Comparison of ENCODE assay signal across 12 cellular contexts in genomic region chr11:11403763-11404725, GRCh38. TPM values are rescaled to one million over a fixed set of nuclear protein-coding genes. Genes with fewer than 3 reads are reported as not detected.
DNase-seq lines count a peak whose midpoint lies in the region; ATAC-seq, FAIRE-seq and TF ChIP-seq lines count a peak whose summit lies in the region.
"Had no signal": no experiment of that assay in that cellular context is flagged by ENCODE, and none has a peak within 500 bp of the region (broad histone marks: within the 10 kb centered on the region; RNA-seq: fewer than 3 reads in every experiment).

No MANE protein-coding gene starts in this region.

- peaks cover 18% of the 10 kb centered on the region for H3K27me3 Mint-ChIP-seq in type B pancreatic cell

- FAIRE-seq in H1 (lab: Jason Lieb, UNC) (no peak), keratinocyte (lab: Jason Lieb, UNC) (peak; percentile 34)
- FAIRE-seq: endometrium, small intestine had no signal

- peak overlapping the region; percentile 65; the same call in 1 of the 2 replicates for H2BK15ac ChIP-seq in H1 (ENCODE audit: low read length)

- POLR2A ChIA-PET in H1 (lab: Charles Lee; ENCODE audit: partially characterized antibody), result interaction anchor here (1.3 kb wide), 1 partner anchor 9 kb away, joined by 3 read pairs; no protein-coding TSS in a partner anchor

- no peak overlapping the region for H2BK120ac ChIP-seq in H1 (replicated peaks; ENCODE audit: low read depth, low read length)

- CTCF ChIA-PET in H1 (lab: Charles Lee; ENCODE audit: partially characterized antibody), result interaction anchor here (0.7 to 3.0 kb wide), 4 partner anchors 9 to 383 kb away, joined by 3 to 13 read pairs (median 3); no protein-coding TSS in a partner anchor

- peak overlapping the region in 1 of 2 experiments; percentile 13; a peak in 1 of 4 replicates for H3K4me2 ChIP-seq in H1 (ENCODE audit: insufficient read depth in 1 of 2, low read depth in 2 of 2, low read length in 2 of 2)
- H3K4me2 ChIP-seq in keratinocyte (ENCODE audit: control insufficient read depth, extremely low read depth, insufficient read depth, low read depth, low read length), result no peak overlapping the region

- H3K4me1 ChIP-seq in H1 (replicated peaks in 1 of 4; ENCODE audit: control insufficient read depth in 3 of 4, insufficient read depth in 4 of 4, low read length in 3 of 4) (peaks cover 0 to 13% (median 4%) of the 10 kb centered on the region in 4 experiments; a peak in 4 of 7 replicates), keratinocyte (ENCODE audit: control insufficient read depth, extremely low read depth, insufficient read depth, low read length) (peaks cover 20% of the 10 kb centered on the region)

- H3K79me2 ChIP-seq in H1 (ENCODE audit: control insufficient read depth in 1 of 2, insufficient read depth in 2 of 2, low read length in 2 of 2), result no peaks in the 10 kb centered on the region
- peaks cover 2% of the 10 kb centered on the region for H3K79me2 ChIP-seq in keratinocyte (ENCODE audit: control insufficient read depth, insufficient read depth, low read length)

- peaks cover 25% of the 10 kb centered on the region for H3K4me1 Mint-ChIP-seq in type B pancreatic cell (ENCODE audit: unreplicated experiment)

- peak overlapping the region; percentile 7 for H3K27ac Mint-ChIP-seq in type B pancreatic cell

- no peak overlapping the region; a peak in 2 of 7 replicates for H3K9ac ChIP-seq in H1 (replicated peaks in 1 of 4; ENCODE audit: extremely low read depth in 1 of 4, low read depth in 3 of 4, low read length in 3 of 4)
- H3K9ac ChIP-seq in keratinocyte (ENCODE audit: control insufficient read depth, extremely low read depth, insufficient read depth, low read length), result no peak overlapping the region

- H3K9me3 ChIP-seq in H1 (ENCODE audit: insufficient read depth in 2 of 2, low read depth in 1 of 2, low read length in 1 of 2) (no peaks in the 10 kb centered on the region), keratinocyte (ENCODE audit: control insufficient read depth, low read depth, low read length) (no peaks in the 10 kb centered on the region)
- H3K9me3 ChIP-seq: suprapubic skin had no signal

- H3K79me1 ChIP-seq in H1 (ENCODE audit: low read depth, low read length), result no peaks in the 10 kb centered on the region

- H3K36me3 ChIP-seq in H1 (ENCODE audit: control insufficient read depth in 2 of 4, insufficient read depth in 4 of 4, low read length in 3 of 4), result no peaks in the 10 kb centered on the region
- H3K36me3 ChIP-seq in keratinocyte (ENCODE audit: control insufficient read depth in 2 of 2, extremely low read depth in 1 of 2, insufficient read depth in 2 of 2, low read length in 2 of 2), result peaks cover 0 to 7% of the 10 kb centered on the region in 2 experiments
- H3K36me3 ChIP-seq: suprapubic skin had no signal

- H4K8ac ChIP-seq in H1 (ENCODE audit: extremely low read depth, insufficient read depth, low read length), result peak overlapping the region; percentile 7; the same call in 1 of the 2 replicates

- H3K9me1 ChIP-seq in keratinocyte (ENCODE audit: control insufficient read depth, extremely low read depth, insufficient read depth, low read length), result no peaks in the 10 kb centered on the region

- H3K18ac ChIP-seq in H1 (ENCODE audit: extremely low read depth, low read length), result no peak overlapping the region

- no peak overlapping the region; a peak in 1 of 8 replicates for H3K4me3 ChIP-seq in H1 (ENCODE audit: extremely low read depth in 1 of 4, insufficient read depth in 2 of 4, low read depth in 3 of 4, low read length in 4 of 4)
- H3K4me3 ChIP-seq in keratinocyte (ENCODE audit: control insufficient read depth in 2 of 3, extremely low read depth in 1 of 3, insufficient read depth in 2 of 3, low read depth in 1 of 3, low read length in 3 of 3), result no peak overlapping the region
- H3K4me3 ChIP-seq: suprapubic skin had no signal

- H3K23ac ChIP-seq in H1 (ENCODE audit: insufficient read length), result no peak overlapping the region

- no peak overlapping the region for H3K56ac ChIP-seq in H1 (replicated peaks; ENCODE audit: insufficient read length, low read depth, low read length)

- TF ChIP-seq CTCF in H1 (IDR thresholded peaks at IDR 0.05; ENCODE audit: control extremely low read depth in 1 of 3, insufficient read depth in 1 of 3, low read depth in 1 of 3, low read length in 3 of 3), result no peak
- no peak for TF ChIP-seq CTCF in keratinocyte (optimal IDR thresholded peaks at IDR 0.05 in 1 of 3, IDR thresholded peaks at IDR 0.05 in 1 of 3, conservative IDR thresholded peaks at IDR 0.05 in 1 of 3; ENCODE audit: extremely low read depth in 1 of 3, insufficient read depth in 2 of 3, low read length in 3 of 3)
- TF ChIP-seq CTCF in type B pancreatic cell (conservative IDR thresholded peaks at IDR 0.05), result no peak

- H4K91ac ChIP-seq in H1 (replicated peaks; ENCODE audit: insufficient read length, low read length), result peak overlapping the region; percentile 75

- ATAC-seq in GM21447 (IDR thresholded peaks at IDR 0.05; ENCODE audit: unreplicated experiment), result no peak

- no peak for TF ChIP-seq EP300 in H1 (IDR thresholded peaks at IDR 0.05; ENCODE audit: borderline replicate concordance in 1 of 2, low read depth in 2 of 2, low read length in 2 of 2)

- H3K14ac ChIP-seq in H1 (ENCODE audit: insufficient read length), result no peak overlapping the region

- 0 out of 2 replicates have a peak overlapping the region, but pooled peaks have one; percentile 3 for H2BK20ac ChIP-seq in H1 (ENCODE audit: low read length)

- no peak overlapping the region for H3K4me3 Mint-ChIP-seq in type B pancreatic cell

- no peaks in the 10 kb centered on the region for H3K36me3 Mint-ChIP-seq in type B pancreatic cell

- no peak overlapping the region for H2AK5ac ChIP-seq in H1 (ENCODE audit: low read depth, low read length)

- H3K23me2 ChIP-seq in H1 (ENCODE audit: low read depth, low read length), result no peaks in the 10 kb centered on the region

- no peaks in the 10 kb centered on the region for H3K9me3 Mint-ChIP-seq in type B pancreatic cell

- DNase-seq in NCI-H2107 treated with DMSO at 0.1 percent for 48 hours (lab: John Stamatoyannopoulos, UW; ENCODE audit: unreplicated experiment) (peak; percentile 52), NCI-H2107 (lab: John Stamatoyannopoulos, UW) (no peak), H1 (ENCODE audit: low read depth in 1 of 2, low spot score in 2 of 2) (no peak), keratinocyte (ENCODE audit: low read depth, low spot score) (no peak), type B pancreatic cell (ENCODE audit: extremely low spot score, unreplicated experiment) (no peak), germinal center (ENCODE audit: low spot score) (no peak), HuH-7.5 (ENCODE audit: low spot score) (no peak)
- DNase-seq: small intestine had no signal

- 0 out of 2 replicates have a peak overlapping the region, but pooled peaks have one; percentile 13 for H2BK5ac ChIP-seq in H1 (ENCODE audit: low read depth, low read length)

- H4K20me1 ChIP-seq in H1 (replicated peaks in 1 of 2; ENCODE audit: control insufficient read depth in 1 of 2, insufficient read depth in 2 of 2, low read length in 2 of 2) (no peaks in the 10 kb centered on the region), keratinocyte (ENCODE audit: control insufficient read depth, extremely low read depth, insufficient read depth, low read length) (peaks cover 4% of the 10 kb centered on the region)

- peak overlapping the region; percentile 33 for H3K4ac ChIP-seq in H1 (replicated peaks; ENCODE audit: insufficient read length, low read depth, low read length)

- H3K27ac ChIP-seq in H1 (ENCODE audit: low read depth, low read length) (no peak overlapping the region), keratinocyte (ENCODE audit: control insufficient read depth, insufficient read depth, low read length) (no peak overlapping the region)
- H3K27ac ChIP-seq: 22Rv1, suprapubic skin had no signal

- H3K27me3 ChIP-seq in H1 (replicated peaks in 1 of 4; ENCODE audit: control insufficient read depth in 3 of 4, extremely low read depth in 1 of 4, insufficient read depth in 3 of 4, low read length in 3 of 4) (no peaks in the 10 kb centered on the region), keratinocyte (ENCODE audit: control insufficient read depth, extremely low read depth, insufficient read depth, low read length) (no peaks in the 10 kb centered on the region)
- H3K27me3 ChIP-seq: suprapubic skin had no signal

- no peak for TF ChIP-seq RAD21 in H1 (IDR thresholded peaks at IDR 0.05 in 1 of 2, conservative IDR thresholded peaks at IDR 0.05 in 1 of 2; ENCODE audit: low read depth in 2 of 2, low read length in 2 of 2)

- 0 out of 2 replicates have a peak overlapping the region, but pooled peaks have one; percentile 69 for H2BK12ac ChIP-seq in H1 (ENCODE audit: low read depth, low read length)

- H4K5ac ChIP-seq in H1 (ENCODE audit: insufficient read length, low read depth, low read length), result no peak overlapping the region

- H2AFZ ChIP-seq in H1 (ENCODE audit: low read length), result peak overlapping the region; percentile 13; the same call in 1 of the 2 replicates
- no peak overlapping the region for H2AFZ ChIP-seq in keratinocyte (ENCODE audit: control insufficient read depth, low read length)

- 78% methylated on average over 20 of the region's 20 CpGs; no CpG with 5 or more reads in 1 of the 2 experiments for WGBS in H1 (ENCODE audit: extremely low coverage in 1 of 2, insufficient coverage in 1 of 2, insufficient read length in 1 of 2, insufficient replicate concordance in 2 of 2, low coverage in 1 of 2, low lambda C conversion rate in 2 of 2, missing lambda C conversion rate in 1 of 2), 2 experiments

- no peak for TF ChIP-seq POLR2A in H1 (IDR thresholded peaks at IDR 0.05; ENCODE audit: control extremely low read depth in 1 of 2, low read depth in 2 of 2, low read length in 2 of 2)

- dilution Hi-C loops in keratinocyte (cut with MboI; ENCODE audit: extremely low pct_ligation_motif_present, low sequenced_read_pairs), result no loop called here

RNA-seq across cellular contexts. Expression of gene CSNK2A3, which starts 51.0 kb away (rescaled TPM):
- 0.69 and 2.3 TPM in 2 replicates for total RNA-seq in H1 (2021; fragmentation: NEBNext Ultra II Directional; extraction: Animal tissue kit (Norgen Biotek cat#: 25700))
- polyA plus RNA-seq in H1 (2011; rRNA removed), result 0.50 and 1.0 TPM in 2 replicates
- 0.87 TPM for polyA plus RNA-seq in H1 (2011; cell fraction: cytosol; rRNA removed)
- 1.3 TPM for polyA plus RNA-seq in H1 (2011; cell fraction: nucleus; rRNA removed)
- 1.8 to 21.5 TPM (median 2.8 TPM) in 4 replicates for polyA plus RNA-seq in H1 (2012, experiment 1 of 2)
- polyA plus RNA-seq in H1 (2012, experiment 2 of 2), result 2.6 TPM
- 1.7 TPM for polyA plus RNA-seq in H1 (2013, experiment 1 of 2)
- 2.3 TPM for polyA plus RNA-seq in H1 (2013, experiment 2 of 2)
- 5.2 and 5.4 TPM in 2 replicates for polyA minus RNA-seq in H1 (2011; rRNA and poly(A)+ RNA removed)
- 2.5 TPM for polyA minus RNA-seq in H1 (2011; cell fraction: cytosol; rRNA and poly(A)+ RNA removed)
- polyA minus RNA-seq in H1 (2011; cell fraction: nucleus; rRNA and poly(A)+ RNA removed), result 2.4 TPM
- 1.4 to 2.6 TPM (median 1.8 TPM) in 3 replicates for polyA plus RNA-seq in keratinocyte
- 0.41 TPM for polyA plus RNA-seq in keratinocyte (2011; ENCODE audit: low read depth)
- 2.7 and 5.4 TPM in 2 replicates for polyA plus RNA-seq in keratinocyte (2011; cell fraction: cytosol; rRNA removed)
- 2.4 and 2.8 TPM in 2 replicates for polyA plus RNA-seq in keratinocyte (2011; cell fraction: nucleus; rRNA removed)
- 2.2 and 6.7 TPM in 2 replicates for polyA plus RNA-seq in keratinocyte (2012; ENCODE audit: low replicate concordance)
- polyA minus RNA-seq in keratinocyte, result 0.39 to 7.1 TPM (median 3.6 TPM) in 3 replicates
- polyA minus RNA-seq in keratinocyte (2011; cell fraction: cytosol; rRNA and poly(A)+ RNA removed), result not detected
- polyA minus RNA-seq in keratinocyte (2011; cell fraction: nucleus; rRNA and poly(A)+ RNA removed), result 5.7 and 6.2 TPM in 2 replicates
- 0.69 and 0.75 TPM in 2 replicates for total RNA-seq in type B pancreatic cell (ENCODE audit: low replicate concordance)
